Comparison of ENCODE assay signal across 21 cellular contexts in the genomic region with DNA sequence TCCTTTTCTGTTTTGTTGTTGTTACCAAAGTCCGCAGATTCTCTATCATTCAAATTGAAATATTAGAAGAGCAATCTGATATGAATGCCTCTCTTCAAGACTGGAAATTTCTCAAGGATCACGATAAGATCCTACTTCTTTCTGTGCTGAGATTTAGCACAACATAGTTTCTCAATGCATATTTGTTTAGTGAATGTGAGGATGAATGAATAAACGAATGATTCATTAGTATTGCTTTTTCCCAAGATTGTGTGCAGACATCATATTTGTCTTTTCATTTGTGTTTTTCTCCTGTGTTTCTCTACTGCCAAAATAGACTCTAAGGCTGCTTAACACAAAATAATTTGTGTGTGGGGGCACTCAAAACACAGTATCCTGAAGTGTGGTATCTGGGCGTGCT.
"Had no signal": no experiment of that assay in that cellular context is flagged by ENCODE, and none has a peak within 500 bp of the region (broad histone marks: within the 10 kb centered on the region; RNA-seq: fewer than 3 reads in every experiment).

No MANE protein-coding gene starts in this region.

- H3K27ac ChIP-seq: PC-9, VCaP had no signal

- DNase-seq: activated CD4-positive, alpha-beta memory T cell treated with anti-CD3 and anti-CD28 coated beads for 36 hours; activated CD4-positive, alpha-beta T cell treated with anti-CD3 and anti-CD28 coated beads, Interleukin-2, amount 10 ng/mL, durations not matched to agents 7 days and 5 days; activated CD4-positive, CD25-positive, alpha-beta regulatory T cell; activated CD8-positive, alpha-beta memory T cell treated with anti-CD3 and anti-CD28 coated beads for 24 hours; activated effector memory CD4-positive, alpha-beta T cell treated with anti-CD3 and anti-CD28 coated beads, Interleukin-2, amount 50 U/mL, for 16 hours; activated naive CD4-positive, alpha-beta T cell treated with Interleukin-2 at 50 U/mL for 16 hours; activated naive CD8-positive, alpha-beta T cell treated with anti-CD3 and anti-CD28 coated beads, Interleukin-2, amount 50 U/mL, for 24 hours; activated T-cell treated with anti-CD3 and anti-CD28 coated beads, Interleukin-2, amount 50 U/mL, for 4 hours; caudate nucleus; NCI-H1048; NCI-H146; NCI-H187 treated with DMSO at 0.1 percent for 48 hours; NCI-H2081 treated with DMSO at 0.1 percent for 48 hours; NCI-H446; NCI-H524; PC-9; SHP77 treated with DMSO at 0.1 percent for 48 hours; T-helper 17 cell; T-helper 9 cell had no signal

- ATAC-seq: activated naive CD4-positive, alpha-beta T cell treated with anti-CD3 and anti-CD28 coated beads, Interleukin-2, amount 50 U/mL, for 72 hours; activated naive CD8-positive, alpha-beta T cell treated with anti-CD3 and anti-CD28 coated beads, Interleukin-2, amount 50 U/mL, for 24 hours; activated T-cell treated with anti-CD3 and anti-CD28 coated beads, Interleukin-2, amount 50 U/mL, for 4 hours; T-helper 17 cell had no signal

- H3K4me3 ChIP-seq: PC-9 had no signal

- H3K27me3 Mint-ChIP-seq: activated CD4-positive, alpha-beta memory T cell treated with anti-CD3 and anti-CD28 coated beads for 36 hours; activated CD4-positive, alpha-beta T cell treated with anti-CD3 and anti-CD28 coated beads, Interleukin-2, amount 10 ng/mL, durations not matched to agents 7 days and 5 days; activated naive CD8-positive, alpha-beta T cell treated with anti-CD3 and anti-CD28 coated beads, Interleukin-2, amount 50 U/mL, for 24 hours; T-helper 17 cell had no signal

- H3K4me2 ChIP-seq: PC-9 had no signal

- H3K27ac Mint-ChIP-seq: activated CD4-positive, alpha-beta memory T cell treated with anti-CD3 and anti-CD28 coated beads for 36 hours; activated CD4-positive, alpha-beta T cell treated with anti-CD3 and anti-CD28 coated beads, Interleukin-2, amount 10 ng/mL, durations not matched to agents 7 days and 5 days; activated naive CD4-positive, alpha-beta T cell treated with anti-CD3 and anti-CD28 coated beads, Interleukin-2, amount 50 U/mL, for 72 hours; activated naive CD8-positive, alpha-beta T cell treated with anti-CD3 and anti-CD28 coated beads, Interleukin-2, amount 50 U/mL, for 24 hours; T-helper 17 cell had no signal

- H3K36me3 Mint-ChIP-seq: activated CD4-positive, alpha-beta memory T cell treated with anti-CD3 and anti-CD28 coated beads for 36 hours; activated naive CD4-positive, alpha-beta T cell treated with anti-CD3 and anti-CD28 coated beads, Interleukin-2, amount 50 U/mL, for 72 hours had no signal

- H3K4me1 Mint-ChIP-seq: activated CD4-positive, alpha-beta T cell treated with anti-CD3 and anti-CD28 coated beads, Interleukin-2, amount 10 ng/mL, durations not matched to agents 7 days and 5 days; activated naive CD8-positive, alpha-beta T cell treated with anti-CD3 and anti-CD28 coated beads, Interleukin-2, amount 50 U/mL, for 24 hours; T-helper 17 cell had no signal

- H3K4me3 Mint-ChIP-seq: activated CD4-positive, alpha-beta memory T cell treated with anti-CD3 and anti-CD28 coated beads for 36 hours; activated CD4-positive, alpha-beta T cell treated with anti-CD3 and anti-CD28 coated beads, Interleukin-2, amount 10 ng/mL, durations not matched to agents 7 days and 5 days; activated naive CD8-positive, alpha-beta T cell treated with anti-CD3 and anti-CD28 coated beads, Interleukin-2, amount 50 U/mL, for 24 hours; activated T-cell treated with anti-CD3 and anti-CD28 coated beads, Interleukin-2, amount 50 U/mL, for 4 hours; T-helper 17 cell had no signal

- H2AFZ ChIP-seq: PC-9 had no signal

- H3K9me3 Mint-ChIP-seq: activated CD4-positive, alpha-beta memory T cell treated with anti-CD3 and anti-CD28 coated beads for 36 hours; activated CD4-positive, alpha-beta T cell treated with anti-CD3 and anti-CD28 coated beads, Interleukin-2, amount 10 ng/mL, durations not matched to agents 7 days and 5 days; activated naive CD8-positive, alpha-beta T cell treated with anti-CD3 and anti-CD28 coated beads, Interleukin-2, amount 50 U/mL, for 24 hours had no signal
